In genomic region chr5:72281430-72281763, GRCh38 we compare ENCODE assay signal across 10 cellular contexts. TPM values are rescaled to one million over a fixed set of nuclear protein-coding genes. Genes with fewer than 3 reads are reported as not detected.
DNase-seq lines count a peak whose midpoint lies in the region; ATAC-seq and TF ChIP-seq lines count a peak whose summit lies in the region.
"Had no signal": no experiment of that assay in that cellular context is flagged by ENCODE, and none has a peak within 500 bp of the region (broad histone marks: within the 10 kb centered on the region; RNA-seq: fewer than 3 reads in every experiment).

No MANE protein-coding gene starts in this region.

- no TSS peak for BruUV-seq in PC-9 (replicated peaks; lab: Mats Ljungman, UMichigan)

- H3K4me2 ChIP-seq in PC-9 (no peak overlapping the region), trophoblast cell (ENCODE audit: low read length) (no peak overlapping the region)

- no peak for TF ChIP-seq CTCF in 22Rv1 (IDR thresholded peaks at IDR 0.05)
- TF ChIP-seq CTCF in PC-9 (conservative IDR thresholded peaks at IDR 0.05): no peak

- H3K36me3 ChIP-seq in PC-9 (ENCODE audit: low read depth) (peaks cover 14% of the 10 kb centered on the region; the same call in 1 of the 2 replicates), trophoblast cell (ENCODE audit: control insufficient read depth in 1 of 2, insufficient read depth in 2 of 2, low read length in 2 of 2) (peaks cover 0 to 3% of the 10 kb centered on the region in 2 experiments)

- no peaks in the 10 kb centered on the region for H3K9me2 ChIP-seq in PC-9 (ENCODE audit: insufficient read depth)

- no peak overlapping the region for H2BK5ac ChIP-seq in trophoblast cell (ENCODE audit: low read depth, low read length, poor library complexity)

- no peaks in the 10 kb centered on the region for H3K9me3 Mint-ChIP-seq in activated T-helper 1 cell treated with anti-CD3 and anti-CD28 coated beads, Interleukin-12 subunit alpha, Interleukin-12 subunit beta, Interleukin-2, Interleukin-4 antibody, amounts not matched to agents 30 ng/mL and 10 ng/mL and 1 ng/mL, durations not matched to agents 14 hours and 24 hours and 36 hours
- no peaks in the 10 kb centered on the region for H3K9me3 Mint-ChIP-seq in activated naive CD4-positive, alpha-beta T cell treated with anti-CD3 and anti-CD28 coated beads, Interleukin-2, amount 10 ng/mL, durations not matched to agents 7 days and 5 days

- H3K4ac ChIP-seq in trophoblast cell (ENCODE audit: low read depth, low read length): no peak overlapping the region

- no peaks in the 10 kb centered on the region for H4K20me1 ChIP-seq in PC-9 (ENCODE audit: insufficient read depth)

- POLR2A ChIA-PET in PC-9 (lab: Charles Lee; ENCODE audit: unreplicated experiment): no interaction called here

- no peak overlapping the region for H2AFZ ChIP-seq in PC-9
- H2AFZ ChIP-seq in trophoblast cell (ENCODE audit: insufficient read depth, low read length, poor library complexity): no peak overlapping the region

- no peak for ATAC-seq in HG03280 (IDR thresholded peaks at IDR 0.05; ENCODE audit: unreplicated experiment)

- peaks cover 32% of the 10 kb centered on the region for H3K36me3 Mint-ChIP-seq in activated T-helper 1 cell treated with anti-CD3 and anti-CD28 coated beads, Interleukin-12 subunit alpha, Interleukin-12 subunit beta, Interleukin-2, Interleukin-4 antibody, amounts not matched to agents 30 ng/mL and 10 ng/mL and 1 ng/mL, durations not matched to agents 14 hours and 24 hours and 36 hours (ENCODE audit: low read depth)
- peaks cover 10% of the 10 kb centered on the region for H3K36me3 Mint-ChIP-seq in activated naive CD4-positive, alpha-beta T cell treated with anti-CD3 and anti-CD28 coated beads, Interleukin-2, amount 10 ng/mL, durations not matched to agents 7 days and 5 days

- H3K9me3 ChIP-seq in PC-9 (ENCODE audit: insufficient read depth, low read depth) (no peaks in the 10 kb centered on the region; the same call in 1 of the 2 replicates), trophoblast cell (ENCODE audit: insufficient read depth, low read depth, low read length) (no peaks in the 10 kb centered on the region)

- H3K4me3 ChIP-seq in PC-9 (no peak overlapping the region), trophoblast cell (ENCODE audit: low read depth, low read length) (no peak overlapping the region)

- H3K27me3 ChIP-seq in PC-9 (ENCODE audit: insufficient read depth, low read depth) (no peaks in the 10 kb centered on the region), trophoblast cell (ENCODE audit: insufficient read depth, low read length) (no peaks in the 10 kb centered on the region)

- H3K27ac Mint-ChIP-seq in activated T-helper 1 cell treated with anti-CD3 and anti-CD28 coated beads, Interleukin-12 subunit alpha, Interleukin-12 subunit beta, Interleukin-2, Interleukin-4 antibody, amounts not matched to agents 30 ng/mL and 10 ng/mL and 1 ng/mL, durations not matched to agents 14 hours and 24 hours and 36 hours: no peak overlapping the region
- H3K27ac Mint-ChIP-seq in activated naive CD4-positive, alpha-beta T cell treated with anti-CD3 and anti-CD28 coated beads, Interleukin-2, amount 10 ng/mL, durations not matched to agents 7 days and 5 days: no peak overlapping the region

- H3F3A ChIP-seq in PC-9 (ENCODE audit: insufficient read depth, low read depth): no peaks in the 10 kb centered on the region

- no peaks in the 10 kb centered on the region for H3K27me3 Mint-ChIP-seq in activated T-helper 1 cell treated with anti-CD3 and anti-CD28 coated beads, Interleukin-12 subunit alpha, Interleukin-12 subunit beta, Interleukin-2, Interleukin-4 antibody, amounts not matched to agents 30 ng/mL and 10 ng/mL and 1 ng/mL, durations not matched to agents 14 hours and 24 hours and 36 hours (ENCODE audit: insufficient read depth)
- no peaks in the 10 kb centered on the region for H3K27me3 Mint-ChIP-seq in activated naive CD4-positive, alpha-beta T cell treated with anti-CD3 and anti-CD28 coated beads, Interleukin-2, amount 10 ng/mL, durations not matched to agents 7 days and 5 days

- H4K91ac ChIP-seq in trophoblast cell (ENCODE audit: low read depth, low read length): no peak overlapping the region

- H3K4me3 Mint-ChIP-seq in activated T-helper 1 cell treated with anti-CD3 and anti-CD28 coated beads, Interleukin-12 subunit alpha, Interleukin-12 subunit beta, Interleukin-2, Interleukin-4 antibody, amounts not matched to agents 30 ng/mL and 10 ng/mL and 1 ng/mL, durations not matched to agents 14 hours and 24 hours and 36 hours: no peak overlapping the region
- H3K4me3 Mint-ChIP-seq in activated naive CD4-positive, alpha-beta T cell treated with anti-CD3 and anti-CD28 coated beads, Interleukin-2, amount 10 ng/mL, durations not matched to agents 7 days and 5 days: no peak overlapping the region

- no peak overlapping the region for H2AK5ac ChIP-seq in trophoblast cell (ENCODE audit: low read length)

- H2BK12ac ChIP-seq in trophoblast cell (ENCODE audit: low read length): peak overlapping the region; percentile 58

- H3K79me1 ChIP-seq in trophoblast cell (ENCODE audit: low read length): peaks cover 2% of the 10 kb centered on the region

- no peak overlapping the region for H3K23ac ChIP-seq in trophoblast cell (ENCODE audit: low read length)

- intact Hi-C loops in PC-9 (cut with micrococcal nuclease; ENCODE audit: unreplicated experiment): no loop called here
- intact Hi-C loops in activated T-helper 1 cell treated with anti-CD3 and anti-CD28 coated beads, Interleukin-12 subunit alpha, Interleukin-12 subunit beta, Interleukin-2, Interleukin-4 antibody, amounts not matched to agents 30 ng/mL and 10 ng/mL and 1 ng/mL, durations not matched to agents 14 hours and 24 hours and 36 hours (cut with micrococcal nuclease): no loop called here

- no CpG with 5 or more reads among the region's 1 CpG for WGBS in trophoblast cell (ENCODE audit: extremely low coverage, insufficient coverage, insufficient read length)

- H3K18ac ChIP-seq in trophoblast cell (ENCODE audit: low read length): no peak overlapping the region

- CTCF ChIA-PET in PC-9 (lab: Charles Lee): interaction anchor here (1.1 kb wide), 1 partner anchor 26 kb away, joined by 3 read pairs; no protein-coding TSS in a partner anchor
- CTCF ChIA-PET in activated naive CD4-positive, alpha-beta T cell treated with anti-CD3 and anti-CD28 coated beads, Interleukin-2, amount 10 ng/mL, durations not matched to agents 7 days and 5 days (lab: Charles Lee): interaction anchor here (0.8 kb wide), 1 partner anchor 24 kb away, joined by 3 read pairs; no protein-coding TSS in a partner anchor

- no peak overlapping the region for H3K9ac ChIP-seq in trophoblast cell (ENCODE audit: low read length)

- H3K4me1 ChIP-seq in PC-9 (replicated peaks; ENCODE audit: insufficient read depth) (peaks cover 19% of the 10 kb centered on the region), trophoblast cell (ENCODE audit: control insufficient read depth in 1 of 2, insufficient read depth in 2 of 2, low read length in 2 of 2) (peaks cover 0 to 4% of the 10 kb centered on the region in 2 experiments)

- no peak overlapping the region for H2BK120ac ChIP-seq in trophoblast cell (ENCODE audit: insufficient read depth, low read length, poor library complexity)

- no peak overlapping the region for H4K8ac ChIP-seq in trophoblast cell (ENCODE audit: low read depth, low read length)

- H4K12ac ChIP-seq in trophoblast cell (ENCODE audit: low read depth, low read length): no peak overlapping the region

- H3K4me1 Mint-ChIP-seq in activated T-helper 1 cell treated with anti-CD3 and anti-CD28 coated beads, Interleukin-12 subunit alpha, Interleukin-12 subunit beta, Interleukin-2, Interleukin-4 antibody, amounts not matched to agents 30 ng/mL and 10 ng/mL and 1 ng/mL, durations not matched to agents 14 hours and 24 hours and 36 hours (ENCODE audit: low read depth): peaks cover 6% of the 10 kb centered on the region
- no peaks in the 10 kb centered on the region for H3K4me1 Mint-ChIP-seq in activated naive CD4-positive, alpha-beta T cell treated with anti-CD3 and anti-CD28 coated beads, Interleukin-2, amount 10 ng/mL, durations not matched to agents 7 days and 5 days

- H3K27ac ChIP-seq in 22Rv1: peak overlapping the region; percentile 35
- H3K27ac ChIP-seq in PC-9: peak overlapping the region; percentile 81
- H3K27ac ChIP-seq in epithelial cell of prostate: peak overlapping the region; percentile 73
- H3K27ac ChIP-seq in trophoblast cell (ENCODE audit: low read depth, low read length): peak overlapping the region; percentile 46

- no peak for DNase-seq in PC-9
- DNase-seq in epithelial cell of prostate (ENCODE audit: low read depth, low spot score): no peak
- no peak for DNase-seq in trophoblast cell
- no peak for DNase-seq in activated T-helper 1 cell treated with anti-CD3 and anti-CD28 coated beads, Interleukin-12 subunit alpha, Interleukin-12 subunit beta, Interleukin-2, Interleukin-4 antibody, amounts not matched to agents 30 ng/mL and 10 ng/mL and 1 ng/mL, durations not matched to agents 14 hours and 24 hours and 36 hours (ENCODE audit: low spot score)
- no peak for DNase-seq in cerebellar cortex (ENCODE audit: low spot score)
- DNase-seq in activated naive CD4-positive, alpha-beta T cell treated with anti-CD3 and anti-CD28 coated beads, Interleukin-2, amount 10 ng/mL, durations not matched to agents 7 days and 5 days: no peak
- DNase-seq: activated naive CD4-positive, alpha-beta T cell; stimulated activated CD4-positive, alpha-beta T cell treated with anti-CD3 and anti-CD28 coated beads, Interleukin-4, amount 100 ng/mL, for 1 hour had no signal

- H3K14ac ChIP-seq in trophoblast cell (ENCODE audit: low read length): no peak overlapping the region

- 0 out of 2 replicates have a peak, but pooled peaks cover under 1% of the 10 kb centered on the region for H3K79me2 ChIP-seq in PC-9 (ENCODE audit: low read depth)
- no peaks in the 10 kb centered on the region for H3K79me2 ChIP-seq in trophoblast cell (ENCODE audit: control insufficient read depth, insufficient read depth, low read length, poor library complexity)

RNA-seq across cellular contexts. Expression of gene MRPS27, which starts 38.6 kb away (rescaled TPM):
- total RNA-seq in PC-9 (2021): 71.0 and 73.1 TPM in 2 replicates
- 43.2 and 43.5 TPM in 2 replicates for polyA plus RNA-seq in trophoblast cell (2013)
- total RNA-seq in activated T-helper 1 cell treated with anti-CD3 and anti-CD28 coated beads, Interleukin-12 subunit alpha, Interleukin-12 subunit beta, Interleukin-2, Interleukin-4 antibody, amounts not matched to agents 30 ng/mL and 10 ng/mL and 1 ng/mL, durations not matched to agents 14 hours and 24 hours and 36 hours: 80.1 and 88.2 TPM in 2 replicates

RNA-seq across cellular contexts. Expression of gene PTCD2, which starts 38.8 kb away (rescaled TPM):
- total RNA-seq in PC-9 (2021): 13.4 and 15.5 TPM in 2 replicates
- polyA plus RNA-seq in trophoblast cell (2013): 5.7 and 6.1 TPM in 2 replicates
- 13.2 and 16.9 TPM in 2 replicates for total RNA-seq in activated T-helper 1 cell treated with anti-CD3 and anti-CD28 coated beads, Interleukin-12 subunit alpha, Interleukin-12 subunit beta, Interleukin-2, Interleukin-4 antibody, amounts not matched to agents 30 ng/mL and 10 ng/mL and 1 ng/mL, durations not matched to agents 14 hours and 24 hours and 36 hours
